25 cellular contexts compared by ENCODE assay signal in genomic region chr2:151796774-151797173, GRCh38. TPM values are rescaled to one million over a fixed set of nuclear protein-coding genes. Genes with fewer than 3 reads are reported as not detected.
A peak's percentile ranks its signal among the peaks of the same experiment; 100 is the strongest.
DNase-seq lines count a peak whose midpoint lies in the region; ATAC-seq, FAIRE-seq and TF ChIP-seq lines count a peak whose summit lies in the region.
"Had no signal": no experiment of that assay in that cellular context is flagged by ENCODE, and none has a peak within 500 bp of the region (broad histone marks: within the 10 kb centered on the region; RNA-seq: fewer than 3 reads in every experiment).

No MANE protein-coding gene starts in this region.

- no peak overlapping the region for H3K9ac ChIP-seq in IMR-90 (ENCODE audit: low read depth, low read length)
- H3K9ac ChIP-seq in H1 (replicated peaks in 1 of 4; ENCODE audit: extremely low read depth in 1 of 4, low read depth in 3 of 4, low read length in 3 of 4), result peak overlapping the region in 1 of 4 experiments; percentile 13; a peak in 1 of 7 replicates
- no peak overlapping the region for H3K9ac ChIP-seq in trophoblast cell (ENCODE audit: low read length)
- H3K9ac ChIP-seq: BLaER1 treated with 17β-estradiol and CSF1 and Interleukin-3, amounts not matched to agents 10 nM and 100 nM had no signal

- H4K20me1 ChIP-seq in IMR-90 (ENCODE audit: insufficient read depth, low read length) (no peaks in the 10 kb centered on the region; the same call in 1 of the 2 replicates), H1 (replicated peaks in 1 of 2; ENCODE audit: control insufficient read depth in 1 of 2, insufficient read depth in 2 of 2, low read length in 2 of 2) (peaks cover 1 to 4% of the 10 kb centered on the region in 2 experiments)

- 0 out of 2 replicates have a peak overlapping the region, but pooled peaks have one; percentile 24 for H3K23ac ChIP-seq in IMR-90 (ENCODE audit: low read depth, low read length)
- no peak overlapping the region for H3K23ac ChIP-seq in H1 (ENCODE audit: insufficient read length)
- H3K23ac ChIP-seq in trophoblast cell (ENCODE audit: low read length), result no peak overlapping the region

- H3K4me2 ChIP-seq in IMR-90 (ENCODE audit: low read depth, low read length), result no peak overlapping the region
- no peak overlapping the region for H3K4me2 ChIP-seq in H1 (ENCODE audit: insufficient read depth in 1 of 2, low read depth in 2 of 2, low read length in 2 of 2)
- no peak overlapping the region for H3K4me2 ChIP-seq in trophoblast cell (ENCODE audit: low read length)
- H3K4me2 ChIP-seq: BLaER1 treated with 17β-estradiol and CSF1 and Interleukin-3, amounts not matched to agents 10 nM and 100 nM had no signal

- H3K18ac ChIP-seq in IMR-90 (ENCODE audit: low read depth, low read length) (no peak overlapping the region), H1 (ENCODE audit: extremely low read depth, low read length) (no peak overlapping the region), trophoblast cell (ENCODE audit: low read length) (no peak overlapping the region)

- in situ Hi-C loops in ACHN (cut with HindIII; ENCODE audit: low pct_ligation_motif_present, low pct_unique_long_range_greater_than_20kb, low sequenced_read_pairs), result no loop called here
- in situ Hi-C loops in IMR-90 (cut with MboI; ENCODE audit: low sequenced_read_pairs), result no loop called here

- TF ChIP-seq POLR2A in IMR-90 (IDR thresholded peaks at IDR 0.05; ENCODE audit: low read depth, low read length) (no peak), H1 (IDR thresholded peaks at IDR 0.05; ENCODE audit: control extremely low read depth in 1 of 2, low read depth in 2 of 2, low read length in 2 of 2) (no peak), lower leg skin (IDR thresholded peaks at IDR 0.05) (no peak)

- H3K36me3 ChIP-seq in IMR-90 (ENCODE audit: control insufficient read depth, insufficient read depth, low read length), result peaks cover 1% of the 10 kb centered on the region; the same call in 1 of the 2 replicates
- H3K36me3 ChIP-seq in H1 (ENCODE audit: control insufficient read depth in 2 of 4, insufficient read depth in 4 of 4, low read length in 3 of 4), result peaks cover 0 to 10% (median under 1%) of the 10 kb centered on the region in 4 experiments; a peak in 3 of 8 replicates
- peaks cover 4% of the 10 kb centered on the region in 2 experiments for H3K36me3 ChIP-seq in trophoblast cell (ENCODE audit: control insufficient read depth in 1 of 2, insufficient read depth in 2 of 2, low read length in 2 of 2)
- H3K36me3 ChIP-seq: prostate gland had no signal

- H4K8ac ChIP-seq in IMR-90 (ENCODE audit: low read depth in 2 of 2, low read length in 2 of 2) (no peak overlapping the region), H1 (ENCODE audit: extremely low read depth, insufficient read depth, low read length) (no peak overlapping the region), trophoblast cell (ENCODE audit: low read depth, low read length) (no peak overlapping the region)

- peak; percentile 91 for FAIRE-seq in H1 (lab: Jason Lieb, UNC)
- FAIRE-seq: small intestine had no signal

- H3K4me3 ChIP-seq in IMR-90 (ENCODE audit: insufficient read depth, low read depth, low read length) (no peak overlapping the region), H1 (ENCODE audit: extremely low read depth in 1 of 4, insufficient read depth in 2 of 4, low read depth in 3 of 4, low read length in 4 of 4) (no peak overlapping the region), trophoblast cell (ENCODE audit: low read depth, low read length) (no peak overlapping the region), lower leg skin (ENCODE audit: low read depth, poor library complexity, severe bottlenecking) (no peak overlapping the region)
- H3K4me3 ChIP-seq: BLaER1 treated with 17β-estradiol and CSF1 and Interleukin-3, amounts not matched to agents 10 nM and 100 nM; prostate gland; suprapubic skin had no signal

- H2BK15ac ChIP-seq in IMR-90 (ENCODE audit: low read depth, low read length) (no peak overlapping the region), H1 (ENCODE audit: low read length) (no peak overlapping the region)

- dilution Hi-C loops in IMR-90 (cut with HindIII; ENCODE audit: low sequenced_read_pairs, unreplicated experiment), result no loop called here

- H2AFZ ChIP-seq in IMR-90 (replicated peaks; ENCODE audit: low read length, poor library complexity) (no peak overlapping the region), H1 (ENCODE audit: low read length) (no peak overlapping the region), trophoblast cell (ENCODE audit: insufficient read depth, low read length, poor library complexity) (no peak overlapping the region)

- no peak for ATAC-seq in IMR-90 (ENCODE audit: low read depth)
- no peak for ATAC-seq in Right ventricle myocardium inferior
- ATAC-seq in GM18867 (IDR thresholded peaks at IDR 0.05; ENCODE audit: unreplicated experiment), result no peak
- ATAC-seq: esophagus mucosa, WTC11 had no signal

- intact Hi-C loops in IMR-90 (cut with micrococcal nuclease), result no loop called here
- intact Hi-C loops in lower leg skin (cut with DNase I; ENCODE audit: low total_unique reads), result no loop called here
- intact Hi-C loops in Right ventricle myocardium inferior (cut with DNase I), result no loop called here

- DNase-seq in ACHN (peak; percentile 6), IMR-90 (no peak), H1 (ENCODE audit: low read depth in 1 of 2, low spot score in 2 of 2) (no peak), trophoblast cell (peak; percentile 33 to 67), lower leg skin (ENCODE audit: low spot score in 2 of 2) (no peak), Right ventricle myocardium inferior (ENCODE audit: missing footprints) (no peak)
- DNase-seq in central memory CD4-positive, alpha-beta T cell, result no peak
- DNase-seq: activated CD4-positive, alpha-beta memory T cell treated with anti-CD3 and anti-CD28 coated beads for 36 hours; activated CD8-positive, alpha-beta memory T cell treated with anti-CD3 and anti-CD28 coated beads, Interleukin-2, amount 50 U/mL, for 48 hours; COR-L47; DND-41; effector memory CD4-positive, alpha-beta T cell; foreskin melanocyte; hippocampal formation; immature natural killer cell; NCI-H1105 treated with DMSO at 0.1 percent for 48 hours; NCI-H2029; small intestine; T1000 had no signal

- H3K79me1 ChIP-seq in IMR-90 (ENCODE audit: low read depth in 1 of 2, low read length in 2 of 2) (no peaks in the 10 kb centered on the region; a peak in 2 of 4 replicates), H1 (ENCODE audit: low read depth, low read length) (no peaks in the 10 kb centered on the region; the same call in 1 of the 2 replicates), trophoblast cell (ENCODE audit: low read length) (no peaks in the 10 kb centered on the region)

- no CpG with 5 or more reads among the region's 2 CpGs for WGBS in IMR-90 (ENCODE audit: extremely low coverage in 2 of 2, insufficient read length in 1 of 2), 2 experiments
- WGBS in H1 (ENCODE audit: extremely low coverage in 1 of 2, insufficient coverage in 1 of 2, insufficient read length in 1 of 2, insufficient replicate concordance in 2 of 2, low coverage in 1 of 2, low lambda C conversion rate in 2 of 2, missing lambda C conversion rate in 1 of 2), 2 experiments, result 80% methylated on average over 2 of the region's 2 CpGs; no CpG with 5 or more reads in 1 of the 2 experiments
- no CpG with 5 or more reads among the region's 2 CpGs for WGBS in trophoblast cell (ENCODE audit: extremely low coverage, insufficient coverage, insufficient read length)
- 95 to 97% methylated on average over 2 of the region's 2 CpGs for WGBS in lower leg skin, 2 donors

- no peak overlapping the region for H3K14ac ChIP-seq in IMR-90 (replicated peaks; ENCODE audit: low read depth, low read length)
- no peak overlapping the region for H3K14ac ChIP-seq in H1 (ENCODE audit: insufficient read length)
- H3K14ac ChIP-seq in trophoblast cell (ENCODE audit: low read length), result no peak overlapping the region

- TF ChIP-seq EP300 in H1 (IDR thresholded peaks at IDR 0.05; ENCODE audit: borderline replicate concordance in 1 of 2, low read depth in 2 of 2, low read length in 2 of 2), result no peak

- no TSS peak for BruUV-seq in IMR-90 (replicated peaks; lab: Mats Ljungman, UMichigan)

- H2BK20ac ChIP-seq in IMR-90 (ENCODE audit: low read depth, low read length) (no peak overlapping the region), H1 (ENCODE audit: low read length) (no peak overlapping the region)

- H4K91ac ChIP-seq in IMR-90 (ENCODE audit: insufficient read depth, low read depth, low read length) (no peak overlapping the region), H1 (replicated peaks; ENCODE audit: insufficient read length, low read length) (no peak overlapping the region), trophoblast cell (ENCODE audit: low read depth, low read length) (no peak overlapping the region)

- no peaks in the 10 kb centered on the region for H3K23me2 ChIP-seq in H1 (ENCODE audit: low read depth, low read length)

- no peak overlapping the region for H2AK9ac ChIP-seq in IMR-90 (replicated peaks; ENCODE audit: low read depth, low read length, poor library complexity)

- no peak overlapping the region for H2BK12ac ChIP-seq in H1 (ENCODE audit: low read depth, low read length)
- no peak overlapping the region for H2BK12ac ChIP-seq in trophoblast cell (ENCODE audit: low read length)

- H3K4me1 ChIP-seq in IMR-90 (ENCODE audit: control insufficient read depth, insufficient read depth, low read length), result no peaks in the 10 kb centered on the region
- no peaks in the 10 kb centered on the region for H3K4me1 ChIP-seq in H1 (replicated peaks in 1 of 4; ENCODE audit: control insufficient read depth in 3 of 4, insufficient read depth in 4 of 4, low read length in 3 of 4)
- no peaks in the 10 kb centered on the region for H3K4me1 ChIP-seq in trophoblast cell (ENCODE audit: control insufficient read depth in 1 of 2, insufficient read depth in 2 of 2, low read length in 2 of 2)
- H3K4me1 ChIP-seq: BLaER1 treated with 17β-estradiol and CSF1 and Interleukin-3, amounts not matched to agents 10 nM and 100 nM; prostate gland had no signal

- POLR2A ChIA-PET in IMR-90 (lab: Charles Lee; ENCODE audit: unreplicated experiment) (no interaction called here), H1 (lab: Charles Lee; ENCODE audit: partially characterized antibody) (no interaction called here)

- H3K9me1 ChIP-seq in IMR-90 (ENCODE audit: insufficient read depth, low read length), result no peaks in the 10 kb centered on the region

- H3K27me3 ChIP-seq in IMR-90 (ENCODE audit: control insufficient read depth, insufficient read depth, low read length) (no peaks in the 10 kb centered on the region), H1 (replicated peaks in 1 of 4; ENCODE audit: control insufficient read depth in 3 of 4, extremely low read depth in 1 of 4, insufficient read depth in 3 of 4, low read length in 3 of 4) (no peaks in the 10 kb centered on the region), trophoblast cell (ENCODE audit: insufficient read depth, low read length) (no peaks in the 10 kb centered on the region)
- H3K27me3 ChIP-seq: BLaER1 treated with 17β-estradiol and CSF1 and Interleukin-3, amounts not matched to agents 10 nM and 100 nM; suprapubic skin had no signal

- H3K56ac ChIP-seq in IMR-90 (ENCODE audit: extremely low read depth, insufficient read depth, low read length) (no peak overlapping the region), H1 (replicated peaks; ENCODE audit: insufficient read length, low read depth, low read length) (no peak overlapping the region)

- CTCF ChIA-PET in IMR-90 (lab: Yijun Ruan, JAX), result no interaction called here
- CTCF ChIA-PET in H1 (lab: Charles Lee; ENCODE audit: partially characterized antibody), result no interaction called here

- no peaks in the 10 kb centered on the region for H3K9me3 ChIP-seq in IMR-90 (ENCODE audit: control insufficient read depth, insufficient read depth, low read length)
- H3K9me3 ChIP-seq in H1 (ENCODE audit: insufficient read depth in 2 of 2, low read depth in 1 of 2, low read length in 1 of 2), result no peaks in the 10 kb centered on the region
- no peaks in the 10 kb centered on the region for H3K9me3 ChIP-seq in trophoblast cell (ENCODE audit: insufficient read depth, low read depth, low read length)
- H3K9me3 ChIP-seq: prostate gland, suprapubic skin had no signal

- TF ChIP-seq CTCF in IMR-90 (conservative IDR thresholded peaks at IDR 0.05; ENCODE audit: low read depth, low read length), result no peak
- TF ChIP-seq CTCF in H1 (IDR thresholded peaks at IDR 0.05; ENCODE audit: control extremely low read depth in 1 of 3, insufficient read depth in 1 of 3, low read depth in 1 of 3, low read length in 3 of 3), result no peak
- no peak for TF ChIP-seq CTCF in lower leg skin (IDR thresholded peaks at IDR 0.05)

- no peak overlapping the region for H4K5ac ChIP-seq in IMR-90 (ENCODE audit: low read depth, low read length)
- no peak overlapping the region for H4K5ac ChIP-seq in H1 (ENCODE audit: insufficient read length, low read depth, low read length)

- H2BK5ac ChIP-seq in IMR-90 (ENCODE audit: low read depth, low read length, poor library complexity, severe bottlenecking), result no peak overlapping the region
- no peak overlapping the region for H2BK5ac ChIP-seq in H1 (ENCODE audit: low read depth, low read length)
- H2BK5ac ChIP-seq in trophoblast cell (ENCODE audit: low read depth, low read length, poor library complexity), result no peak overlapping the region

- H3K27ac ChIP-seq in IMR-90 (ENCODE audit: insufficient read depth, low read length) (no peak overlapping the region), H1 (ENCODE audit: low read depth, low read length) (no peak overlapping the region), trophoblast cell (ENCODE audit: low read depth, low read length) (no peak overlapping the region)
- H3K27ac ChIP-seq: BLaER1 treated with 17β-estradiol and CSF1 and Interleukin-3, amounts not matched to agents 10 nM and 100 nM; prostate gland; suprapubic skin had no signal

- H2BK120ac ChIP-seq in IMR-90 (ENCODE audit: low read depth, low read length) (no peak overlapping the region), H1 (replicated peaks; ENCODE audit: low read depth, low read length) (no peak overlapping the region), trophoblast cell (ENCODE audit: insufficient read depth, low read length, poor library complexity) (no peak overlapping the region)

- H2AK5ac ChIP-seq in IMR-90 (ENCODE audit: low read depth, low read length) (no peak overlapping the region), H1 (ENCODE audit: low read depth, low read length) (no peak overlapping the region), trophoblast cell (ENCODE audit: low read length) (no peak overlapping the region)

- no peak for TF ChIP-seq RAD21 in IMR-90 (IDR thresholded peaks at IDR 0.05; ENCODE audit: low read length)
- TF ChIP-seq RAD21 in H1 (IDR thresholded peaks at IDR 0.05 in 1 of 2, conservative IDR thresholded peaks at IDR 0.05 in 1 of 2; ENCODE audit: low read depth in 2 of 2, low read length in 2 of 2), result no peak

- H3K4ac ChIP-seq in IMR-90 (ENCODE audit: low read depth, low read length) (no peak overlapping the region), H1 (replicated peaks; ENCODE audit: insufficient read length, low read depth, low read length) (no peak overlapping the region), trophoblast cell (ENCODE audit: low read depth, low read length) (no peak overlapping the region)

- no peaks in the 10 kb centered on the region for H3K79me2 ChIP-seq in H1 (ENCODE audit: control insufficient read depth in 1 of 2, insufficient read depth in 2 of 2, low read length in 2 of 2)
- H3K79me2 ChIP-seq in trophoblast cell (ENCODE audit: control insufficient read depth, insufficient read depth, low read length, poor library complexity), result no peaks in the 10 kb centered on the region

- H4K12ac ChIP-seq in trophoblast cell (ENCODE audit: low read depth, low read length), result no peak overlapping the region

RNA-seq across cellular contexts. Expression of gene ARL5A, which starts 31.4 kb away (rescaled TPM):
- total RNA-seq in IMR-90 (2012; rRNA removed) (45.5 and 89.2 TPM in 2 replicates), lower leg skin (100 to 1,000 TPM in 3 of 4 donors, 10 to 100 TPM in 1; 77.7 to 161 (median 128) TPM), Right ventricle myocardium inferior (47.9 TPM)
- polyA plus RNA-seq in IMR-90 (2012; rRNA removed) (16.6 and 22.3 TPM in 2 replicates), H1 (2011; rRNA removed) (12.6 and 14.0 TPM in 2 replicates)
- 2.4 and 3.9 TPM in 2 replicates for polyA plus RNA-seq in IMR-90 (2012; cell fraction: cytosol; rRNA removed)
- 1.4 and 5.8 TPM in 2 replicates for polyA plus RNA-seq in IMR-90 (2012; cell fraction: nucleus; rRNA removed; ENCODE audit: low replicate concordance)
- 74.8 and 86.3 TPM in 2 replicates for total RNA-seq in H1 (2021; fragmentation: NEBNext Ultra II Directional; extraction: Animal tissue kit (Norgen Biotek cat#: 25700))
- 23.1 TPM for polyA plus RNA-seq in H1 (2011; cell fraction: cytosol; rRNA removed)
- 16.5 TPM for polyA plus RNA-seq in H1 (2011; cell fraction: nucleus; rRNA removed)
- 24.4 to 46.2 TPM (median 26.6 TPM) in 4 replicates for polyA plus RNA-seq in H1 (2012, experiment 1 of 2)
- 4.0 TPM for polyA plus RNA-seq in H1 (2012, experiment 2 of 2)
- 49.2 TPM for polyA plus RNA-seq in H1 (2013, experiment 1 of 2)
- polyA plus RNA-seq in H1 (2013, experiment 2 of 2), result 50.5 TPM
- 30.4 and 55.5 TPM in 2 replicates for polyA minus RNA-seq in H1 (2011; rRNA and poly(A)+ RNA removed)
- 21.1 TPM for polyA minus RNA-seq in H1 (2011; cell fraction: cytosol; rRNA and poly(A)+ RNA removed)
- 64.5 TPM for polyA minus RNA-seq in H1 (2011; cell fraction: nucleus; rRNA and poly(A)+ RNA removed)
- polyA plus RNA-seq in trophoblast cell (2013), result 101 and 104 TPM in 2 replicates

Comparison
In these comparisons a context has a peak if more than half of its experiments do, and no peak if none do; other contexts are left out.
1. DNase-seq: peak in ACHN (single experiment) and trophoblast cell (2 of 2); none in IMR-90 (single experiment), H1 (0 of 2), lower leg skin (0 of 2), Right ventricle myocardium inferior (single experiment) and central memory CD4-positive, alpha-beta T cell (single experiment).